22 cellular contexts compared by ENCODE assay signal in genomic region chr21:36075171-36075570, GRCh38. TPM values are rescaled to one million over a fixed set of nuclear protein-coding genes. Genes with fewer than 3 reads are reported as not detected.
DNase-seq lines count a peak whose midpoint lies in the region; ATAC-seq, FAIRE-seq and TF ChIP-seq lines count a peak whose summit lies in the region.
"Had no signal": no experiment of that assay in that cellular context is flagged by ENCODE, and none has a peak within 500 bp of the region (broad histone marks: within the 10 kb centered on the region; RNA-seq: fewer than 3 reads in every experiment).

No MANE protein-coding gene starts in this region.

- H3K27me3 Mint-ChIP-seq in stimulated activated memory B cell treated with anti-CD40 and anti-IgM and Interleukin-4, amounts not matched to agents 10 μg/mL and 1 μg/mL and 100 μg/mL, for 72 hours: no peaks in the 10 kb centered on the region

- ATAC-seq in PC-3: peak; percentile 23; the same call in 1 of the 2 replicates
- ATAC-seq in K562: no peak
- no peak for ATAC-seq in stimulated activated memory B cell treated with anti-CD40 and anti-IgM and Interleukin-4, amounts not matched to agents 10 μg/mL and 1 μg/mL and 100 μg/mL, for 72 hours
- no peak for ATAC-seq in GM21360 (IDR thresholded peaks at IDR 0.05; ENCODE audit: unreplicated experiment)
- ATAC-seq: left colon, pancreas, Right ventricle myocardium inferior had no signal

- H3K9ac ChIP-seq in PC-3 (ENCODE audit: low read length): no peak overlapping the region
- no peak overlapping the region for H3K9ac ChIP-seq in K562 (ENCODE audit: insufficient read depth in 1 of 2, low read depth in 2 of 2, low read length in 2 of 2)
- H3K9ac ChIP-seq: KMS-11 had no signal

- TF ChIP-seq EP300 in K562 (IDR thresholded peaks at IDR 0.05; ENCODE audit: low read length): no peak

- in situ Hi-C loops in K562 (cut with MboI): no loop called here

- no peak for TF ChIP-seq POLR2A in K562 (conservative IDR thresholded peaks at IDR 0.05)

- no peak overlapping the region for H3K4me3 Mint-ChIP-seq in stimulated activated memory B cell treated with anti-CD40 and anti-IgM and Interleukin-4, amounts not matched to agents 10 μg/mL and 1 μg/mL and 100 μg/mL, for 72 hours
- H3K4me3 Mint-ChIP-seq: endodermal cell had no signal

- CTCF ChIA-PET in PC-3 (lab: Charles Lee): no interaction called here
- CTCF ChIA-PET in K562 (lab: Yijun Ruan, JAX; ENCODE audit: low intra/inter-chr PET ratio): no interaction called here

- no peaks in the 10 kb centered on the region for H3K9me1 ChIP-seq in K562 (ENCODE audit: control insufficient read depth, insufficient read depth, low read length)

- no peaks in the 10 kb centered on the region for H4K20me1 ChIP-seq in PC-3 (ENCODE audit: low read length)
- no peaks in the 10 kb centered on the region for H4K20me1 ChIP-seq in K562 (replicated peaks; ENCODE audit: control insufficient read depth, insufficient read depth, low read length)

- H3K4me2 ChIP-seq in PC-3 (ENCODE audit: low read length) (no peak overlapping the region), K562 (ENCODE audit: insufficient read depth, low read length) (no peak overlapping the region)
- H3K4me2 ChIP-seq: KMS-11, smooth muscle cell had no signal

- H3K36me3 Mint-ChIP-seq in stimulated activated memory B cell treated with anti-CD40 and anti-IgM and Interleukin-4, amounts not matched to agents 10 μg/mL and 1 μg/mL and 100 μg/mL, for 72 hours: peaks cover 25% of the 10 kb centered on the region

- no peak for DNase-seq in PC-3
- DNase-seq in K562 (ENCODE audit: extremely low read depth in 1 of 4, low spot score in 3 of 4): no peak
- peak in 32 of 51 donors; percentile 7 to 87 (median 40) for DNase-seq in hypothalamus (lab: John Stamatoyannopoulos, UW)
- no peak for DNase-seq in GM20000 (ENCODE audit: low spot score)
- no peak for DNase-seq in NCI-H1105 (lab: John Stamatoyannopoulos, UW)
- DNase-seq: cerebellar nuclear complex; DMS153; endodermal cell; left colon; NCI-H146; NCI-H345; pancreas; stimulated activated CD4-positive, alpha-beta T cell treated with anti-CD3 and anti-CD28 coated beads, Interleukin-4, amount 100 ng/mL, for 4 hours; stimulated activated CD8-positive, alpha-beta memory T cell treated with anti-CD3 and anti-CD28 coated beads, Interleukin-4, amount 100 ng/mL, for 48 hours; T-helper 1 cell; tibial artery; WERI-Rb-1 had no signal

- no peaks in the 10 kb centered on the region for H3K9me3 Mint-ChIP-seq in stimulated activated memory B cell treated with anti-CD40 and anti-IgM and Interleukin-4, amounts not matched to agents 10 μg/mL and 1 μg/mL and 100 μg/mL, for 72 hours

- H3K79me2 ChIP-seq in PC-3 (ENCODE audit: low read length) (peaks cover 24% of the 10 kb centered on the region), K562 (ENCODE audit: control insufficient read depth, insufficient read depth, low read length) (no peaks in the 10 kb centered on the region)

- no peak for FAIRE-seq in K562 (lab: Jason Lieb, UNC)
- FAIRE-seq: pancreas had no signal

- H3K27ac ChIP-seq in PC-3 (ENCODE audit: low read length) (no peak overlapping the region), K562 (ENCODE audit: extremely low read depth, low read depth, low read length) (no peak overlapping the region)
- H3K27ac ChIP-seq: KMS-11, pancreas, tibial artery, WERI-Rb-1 had no signal

- intact Hi-C loops in PC-3 (cut with micrococcal nuclease) (no loop called here), K562 (cut with micrococcal nuclease) (no loop called here)

- H3K36me3 ChIP-seq in PC-3 (ENCODE audit: low read depth, low read length) (peaks cover 16% of the 10 kb centered on the region), K562 (ENCODE audit: control insufficient read depth, insufficient read depth, low read length) (0 out of 3 replicates have a peak, but pooled peaks cover 2% of the 10 kb centered on the region)
- H3K36me3 ChIP-seq: pancreas, WERI-Rb-1 had no signal

- TF ChIP-seq CTCF in PC-3 (conservative IDR thresholded peaks at IDR 0.05; ENCODE audit: low read depth, low read length): no peak
- TF ChIP-seq CTCF in K562 (IDR thresholded peaks at IDR 0.05 in 2 of 3, conservative IDR thresholded peaks at IDR 0.05 in 1 of 3; ENCODE audit: insufficient read depth in 2 of 3, low read depth in 1 of 3, low read length in 3 of 3): no peak
- TF ChIP-seq CTCF in GM20000 (IDR thresholded peaks at IDR 0.05; ENCODE audit: extremely low read depth, missing control alignments): no peak

- 54% methylated on average over 3 of the region's 3 CpGs for WGBS in K562 (ENCODE audit: insufficient coverage, low coverage, missing lambda C conversion rate)

- H3F3A ChIP-seq in PC-3 (ENCODE audit: low read length, unreplicated experiment): no peaks in the 10 kb centered on the region

- H3K4me1 ChIP-seq in PC-3 (ENCODE audit: insufficient read depth, low read length): peaks cover 25% of the 10 kb centered on the region
- peaks cover 6 to 31% of the 10 kb centered on the region in 2 experiments for H3K4me1 ChIP-seq in K562 (replicated peaks in 1 of 2; ENCODE audit: control insufficient read depth in 2 of 2, insufficient read depth in 2 of 2, low read length in 2 of 2)

- H2AFZ ChIP-seq in PC-3 (ENCODE audit: low read length): no peak overlapping the region
- 0 out of 2 replicates have a peak overlapping the region, but pooled peaks have one; percentile 7 for H2AFZ ChIP-seq in K562 (ENCODE audit: low read depth, low read length)

- no peak overlapping the region for H3K4me3 ChIP-seq in PC-3 (ENCODE audit: low read length)
- no peak overlapping the region for H3K4me3 ChIP-seq in K562
- H3K4me3 ChIP-seq: pancreas, smooth muscle cell, tibial artery had no signal

- no TSS peak for BruUV-seq in PC-3 (replicated peaks; lab: Mats Ljungman, UMichigan)
- BruUV-seq in K562 (replicated peaks; lab: Mats Ljungman, UMichigan): no TSS peak

- H3K27me3 ChIP-seq in PC-3 (ENCODE audit: low read length) (no peaks in the 10 kb centered on the region), K562 (ENCODE audit: control insufficient read depth in 2 of 2, insufficient read depth in 2 of 2, low read length in 2 of 2) (no peaks in the 10 kb centered on the region)
- H3K27me3 ChIP-seq: pancreas, tibial artery had no signal

- POLR2A ChIA-PET in PC-3 (lab: Charles Lee; ENCODE audit: unreplicated experiment): interaction anchor here (0.6 kb wide), 1 partner anchor 38 kb away, joined by 3 read pairs; no protein-coding TSS in a partner anchor
- POLR2A ChIA-PET in K562 (lab: Yijun Ruan, JAX): interaction anchor here (0.6 to 1.3 kb wide), 2 partner anchors 10 to 16 kb away, joined by 3 to 5 read pairs; no protein-coding TSS in a partner anchor

- no peaks in the 10 kb centered on the region for H3K9me3 ChIP-seq in PC-3 (ENCODE audit: low read length)
- peaks cover 3% of the 10 kb centered on the region for H3K9me3 ChIP-seq in K562 (replicated peaks; ENCODE audit: control insufficient read depth, insufficient read depth, low read depth, low read length)
- H3K9me3 ChIP-seq: pancreas, tibial artery had no signal

- peaks cover 65% of the 10 kb centered on the region for H3K4me1 Mint-ChIP-seq in stimulated activated memory B cell treated with anti-CD40 and anti-IgM and Interleukin-4, amounts not matched to agents 10 μg/mL and 1 μg/mL and 100 μg/mL, for 72 hours

- no peaks in the 10 kb centered on the region for H3K9me2 ChIP-seq in PC-3 (replicated peaks; ENCODE audit: low read length)

- peak overlapping the region; percentile 18 for H3K27ac Mint-ChIP-seq in stimulated activated memory B cell treated with anti-CD40 and anti-IgM and Interleukin-4, amounts not matched to agents 10 μg/mL and 1 μg/mL and 100 μg/mL, for 72 hours

- no peak for TF ChIP-seq RAD21 in K562 (CRISPR knock-in tag; conservative IDR thresholded peaks at IDR 0.05 in 1 of 2, IDR thresholded peaks at IDR 0.05 in 1 of 2)

RNA-seq across cellular contexts. Expression of gene CBR1, which starts 5.3 kb away (rescaled TPM):
- total RNA-seq in PC-3 (2014; rRNA removed) (297 and 343 TPM in 2 replicates), K562 (2014; rRNA removed) (33.8 and 37.3 TPM in 2 replicates), K562 (2014; rRNA removed; fragmentation: Illumina TruSeq; extraction: Trizol) (9.5 and 12.6 TPM in 2 replicates), K562 (2015; rRNA removed; fragmentation: Illumina TruSeq; extraction: Trizol) (15.4 and 15.6 TPM in 2 replicates), K562 (2021) (15.1 and 17.6 TPM in 2 replicates)
- 5.1 and 7.5 TPM in 2 replicates for total RNA-seq in K562 (2011; cell fraction: chromatin; rRNA removed; ENCODE audit: low replicate concordance)
- total RNA-seq in K562 (2011; cell fraction: nucleolus; rRNA removed): 8.3 and 10.5 TPM in 2 replicates
- total RNA-seq in K562 (2011; cell fraction: nucleoplasm; rRNA removed): 8.5 and 9.1 TPM in 2 replicates
- polyA plus RNA-seq in K562 (2011; rRNA removed) (14.8 and 21.8 TPM in 2 replicates), K562 (2014; fragmentation: Illumina TruSeq; extraction: Trizol) (9.3 and 10.0 TPM in 2 replicates), K562 (2014; fragmentation: Nextera tagmentation; extraction: Ambion mirVana) (1 to 10 TPM; 2.5 to 5.5 TPM), K562 (2014; rRNA removed) (21.5 and 29.6 TPM in 2 replicates)
- polyA plus RNA-seq in K562 (2011; cell fraction: cytosol; rRNA removed): 21.5 and 101 TPM in 2 replicates
- 16.1 and 19.9 TPM in 2 replicates for polyA plus RNA-seq in K562 (2011; cell fraction: nucleus; rRNA removed)
- 12.9 and 16.1 TPM in 2 replicates for polyA plus RNA-seq in K562 (2012)
- polyA minus RNA-seq in K562 (2011; rRNA and poly(A)+ RNA removed): 6.4 and 9.5 TPM in 2 replicates
- 6.2 and 7.5 TPM in 2 replicates for polyA minus RNA-seq in K562 (2011; cell fraction: cytosol; rRNA and poly(A)+ RNA removed)
- 6.5 and 8.0 TPM in 2 replicates for polyA minus RNA-seq in K562 (2011; cell fraction: nucleus; rRNA and poly(A)+ RNA removed)

RNA-seq across cellular contexts. Expression of gene SETD4, which starts 14.8 kb away (rescaled TPM):
- 12.5 and 17.0 TPM in 2 replicates for total RNA-seq in PC-3 (2014; rRNA removed)
- total RNA-seq in K562 (2011; cell fraction: chromatin; rRNA removed; ENCODE audit: low replicate concordance): 72.3 and 98.7 TPM in 2 replicates
- total RNA-seq in K562 (2011; cell fraction: nucleolus; rRNA removed): 43.0 and 50.5 TPM in 2 replicates
- total RNA-seq in K562 (2011; cell fraction: nucleoplasm; rRNA removed): 68.0 and 93.6 TPM in 2 replicates
- total RNA-seq in K562 (2014; rRNA removed): 16.0 and 16.1 TPM in 2 replicates
- 25.7 and 27.1 TPM in 2 replicates for total RNA-seq in K562 (2014; rRNA removed; fragmentation: Illumina TruSeq; extraction: Trizol)
- 23.6 and 23.9 TPM in 2 replicates for total RNA-seq in K562 (2015; rRNA removed; fragmentation: Illumina TruSeq; extraction: Trizol)
- 23.5 and 27.0 TPM in 2 replicates for total RNA-seq in K562 (2021)
- polyA plus RNA-seq in K562 (2011; rRNA removed): 20.1 and 24.5 TPM in 2 replicates
- polyA plus RNA-seq in K562 (2011; cell fraction: cytosol; rRNA removed): 11.7 and 14.6 TPM in 2 replicates
- 43.3 and 46.0 TPM in 2 replicates for polyA plus RNA-seq in K562 (2011; cell fraction: nucleus; rRNA removed)
- 12.9 and 14.2 TPM in 2 replicates for polyA plus RNA-seq in K562 (2012)
- 26.2 and 27.4 TPM in 2 replicates for polyA plus RNA-seq in K562 (2014; fragmentation: Illumina TruSeq; extraction: Trizol)
- polyA plus RNA-seq in K562 (2014; fragmentation: Nextera tagmentation; extraction: Ambion mirVana): 10 to 100 TPM; 49.2 to 51.3 TPM
- polyA plus RNA-seq in K562 (2014; rRNA removed): 31.7 and 32.5 TPM in 2 replicates
- polyA minus RNA-seq in K562 (2011; rRNA and poly(A)+ RNA removed): 22.6 and 27.8 TPM in 2 replicates
- 10.6 and 18.2 TPM in 2 replicates for polyA minus RNA-seq in K562 (2011; cell fraction: cytosol; rRNA and poly(A)+ RNA removed)
- 23.3 and 29.3 TPM in 2 replicates for polyA minus RNA-seq in K562 (2011; cell fraction: nucleus; rRNA and poly(A)+ RNA removed)

RNA-seq across cellular contexts. Expression of gene CBR3, which starts 59.7 kb away (rescaled TPM):
- 49.3 and 56.3 TPM in 2 replicates for total RNA-seq in PC-3 (2014; rRNA removed)
- not detected in 2 replicates for total RNA-seq in K562 (2011; cell fraction: chromatin; rRNA removed; ENCODE audit: low replicate concordance)
- not detected in 2 replicates for total RNA-seq in K562 (2011; cell fraction: nucleolus; rRNA removed)
- total RNA-seq in K562 (2011; cell fraction: nucleoplasm; rRNA removed): not detected in 2 replicates
- total RNA-seq in K562 (2014; rRNA removed): not detected in 2 replicates
- not detected in 2 replicates for total RNA-seq in K562 (2014; rRNA removed; fragmentation: Illumina TruSeq; extraction: Trizol)
- not detected in 2 replicates for total RNA-seq in K562 (2015; rRNA removed; fragmentation: Illumina TruSeq; extraction: Trizol)
- 0.16 TPM in 1 of 2 replicates, not detected in the other for total RNA-seq in K562 (2021)
- polyA plus RNA-seq in K562 (2011; rRNA removed): not detected in 2 replicates
- not detected in 2 replicates for polyA plus RNA-seq in K562 (2011; cell fraction: cytosol; rRNA removed)
- polyA plus RNA-seq in K562 (2011; cell fraction: nucleus; rRNA removed): not detected in 2 replicates
- polyA plus RNA-seq in K562 (2012): not detected in 2 replicates
- not detected in 2 replicates for polyA plus RNA-seq in K562 (2014; fragmentation: Illumina TruSeq; extraction: Trizol)
- not detected for polyA plus RNA-seq in K562 (2014; fragmentation: Nextera tagmentation; extraction: Ambion mirVana)
- polyA plus RNA-seq in K562 (2014; rRNA removed): not detected in 2 replicates
- not detected in 2 replicates for polyA minus RNA-seq in K562 (2011; rRNA and poly(A)+ RNA removed)
- not detected in 2 replicates for polyA minus RNA-seq in K562 (2011; cell fraction: cytosol; rRNA and poly(A)+ RNA removed)
- not detected in 2 replicates for polyA minus RNA-seq in K562 (2011; cell fraction: nucleus; rRNA and poly(A)+ RNA removed)
- total RNA-seq: endodermal cell had no signal

Comparison
In these comparisons a context has a peak if more than half of its experiments do, and no peak if none do; other contexts are left out.
1. DNase-seq: peak in hypothalamus (32 of 51); none in PC-3 (single experiment), K562 (0 of 4), GM20000 (single experiment) and NCI-H1105 (single experiment).
2. RNA of gene CBR3, which starts 59.7 kb away (total RNA-seq): 49.3 to 56.3 TPM in PC-3; 0.16 TPM in K562; every median in the first group is over 10 times any median in the second.